ENCODE assay signal across 9 cellular contexts in genomic region chr6:53059648-53060589, GRCh38. TPM values are rescaled to one million over a fixed set of nuclear protein-coding genes. Genes with fewer than 3 reads are reported as not detected.
DNase-seq lines count a peak whose midpoint lies in the region; ATAC-seq and TF ChIP-seq lines count a peak whose summit lies in the region.
"Had no signal": no experiment of that assay in that cellular context is flagged by ENCODE, and none has a peak within 500 bp of the region (broad histone marks: within the 10 kb centered on the region; RNA-seq: fewer than 3 reads in every experiment).

No MANE protein-coding gene starts in this region.

- H3K9me3 ChIP-seq in BLaER1 = no peaks in the 10 kb centered on the region
- no peaks in the 10 kb centered on the region for H3K9me3 ChIP-seq in MG63

- H3K36me3 Mint-ChIP-seq in nephron progenitor cell (ENCODE audit: low read depth) = peaks cover 5% of the 10 kb centered on the region

- H3K4me3 ChIP-seq in BLaER1 (peak overlapping the region; percentile 78), MG63 (peak overlapping the region; percentile 92), dorsolateral prefrontal cortex (peak overlapping the region; percentile 62 to 99 (median 91))

- peaks cover 35% of the 10 kb centered on the region for H3K4me1 ChIP-seq in BLaER1

- peaks cover 32% of the 10 kb centered on the region for H3K36me3 ChIP-seq in BLaER1
- H3K36me3 ChIP-seq in MG63 = no peaks in the 10 kb centered on the region; the same call in 1 of the 2 replicates

- peaks cover 4% of the 10 kb centered on the region for H3K27me3 Mint-ChIP-seq in nephron progenitor cell (ENCODE audit: low read depth, poor library complexity)

- H3K9ac ChIP-seq in BLaER1 = peak overlapping the region; percentile 92

- H3K27ac Mint-ChIP-seq in nephron progenitor cell = peak overlapping the region; percentile 99

- TF ChIP-seq CTCF in dorsolateral prefrontal cortex (IDR thresholded peaks at IDR 0.05 in 54 of 56, conservative IDR thresholded peaks at IDR 0.05 in 2 of 56; ENCODE audit: low read depth in 1 of 56, partially characterized antibody in 56 of 56) (peak in 1 of 56 donors; percentile 9), nephron progenitor cell (IDR thresholded peaks at IDR 0.05) (no peak)

- H3K9me3 Mint-ChIP-seq in nephron progenitor cell = no peaks in the 10 kb centered on the region

- intact Hi-C loops in dorsolateral prefrontal cortex (cut with DNase I) = no loop called here

- H3K4me2 ChIP-seq in BLaER1 = peak overlapping the region; percentile 93

- peak overlapping the region; percentile 89 for H3K4me3 Mint-ChIP-seq in nephron progenitor cell

- no peak for ATAC-seq in activated CD4-positive, CD25-positive, alpha-beta regulatory T cell treated with anti-CD3 and anti-CD28 coated beads, Interleukin-2, amount 50 U/mL, for 24 hours
- ATAC-seq in GM19452 (IDR thresholded peaks at IDR 0.05; ENCODE audit: unreplicated experiment) = no peak

- H3K27ac ChIP-seq in BLaER1 (peak overlapping the region; percentile 92; the same call in 1 of the 2 replicates), dorsolateral prefrontal cortex (peak overlapping the region in 49 of 59 donors; percentile 7 to 100 (median 98))

- H3K27me3 ChIP-seq in BLaER1 (no peaks in the 10 kb centered on the region), MG63 (no peaks in the 10 kb centered on the region), dorsolateral prefrontal cortex (no peaks in the 10 kb centered on the region)

- H3K4me1 Mint-ChIP-seq in nephron progenitor cell = peaks cover 49% of the 10 kb centered on the region

- H4K20me1 ChIP-seq in BLaER1 = peaks cover 59% of the 10 kb centered on the region

- DNase-seq in MG63 = no peak
- no peak for DNase-seq in dorsolateral prefrontal cortex
- no peak for DNase-seq in nephron progenitor cell
- DNase-seq in stimulated activated CD4-positive, alpha-beta T cell treated with anti-CD3 and anti-CD28 coated beads, Interleukin-2, amount 100 ng/mL, for 48 hours = no peak
- no peak for DNase-seq in NK-92 treated with Interleukin-12 subunit alpha and Interleukin-12 subunit beta, amount 100 ng/mL, for 24 hours (lab: John Stamatoyannopoulos, UW)
- DNase-seq: NCI-H187 had no signal

RNA-seq across cellular contexts. Expression of gene CILK1, which starts 1.7 kb away (rescaled TPM):
- total RNA-seq in MG63 (2014; rRNA removed; shearing (Covaris generic); ENCODE audit: low replicate concordance) = 2.0 and 2.9 TPM in 2 replicates
- total RNA-seq in dorsolateral prefrontal cortex = 10 to 100 TPM in 116 of 120 experiments, 1 to 10 TPM in 4; 9.1 to 27.8 (median 14.9) TPM

RNA-seq across cellular contexts. Expression of gene FBXO9, which starts 5.3 kb away (rescaled TPM):
- 19.3 and 41.2 TPM in 2 replicates for total RNA-seq in MG63 (2014; rRNA removed; shearing (Covaris generic); ENCODE audit: low replicate concordance)
- total RNA-seq in dorsolateral prefrontal cortex = 100 to 1,000 TPM in 115 of 120 experiments, 10 to 100 TPM in 5; 91.4 to 209 (median 146) TPM
